ENCODE assay signal across 8 cellular contexts in the genomic region with DNA sequence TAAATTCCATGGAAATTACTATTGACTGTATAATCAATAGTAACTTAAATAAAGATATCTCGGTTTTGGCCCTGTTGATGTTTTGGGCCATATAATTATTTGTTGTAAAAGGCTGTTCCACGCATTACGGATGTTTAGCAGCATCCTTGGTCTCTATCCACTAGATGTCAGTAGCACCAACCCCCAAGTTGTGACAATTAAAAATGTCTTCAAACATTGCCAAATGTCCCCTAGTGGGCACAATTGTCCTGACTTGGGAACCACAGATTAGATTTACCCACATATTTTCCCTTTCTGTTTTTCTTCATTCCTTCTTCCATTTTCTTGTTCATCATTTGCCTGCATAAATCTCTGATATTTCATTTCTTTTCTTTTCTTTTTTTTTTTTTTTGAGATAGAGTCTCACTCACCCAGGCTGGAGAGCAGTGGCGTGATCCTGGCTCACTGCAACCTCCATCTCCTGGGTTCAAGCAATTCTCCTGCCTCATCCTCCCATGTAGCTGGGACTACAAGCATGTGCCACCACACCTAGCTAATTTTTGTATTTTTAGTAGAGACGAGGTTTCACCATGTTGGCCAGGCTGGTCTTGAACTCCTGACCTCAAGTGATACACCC. TPM values are rescaled to one million over a fixed set of nuclear protein-coding genes. Genes with fewer than 3 reads are reported as not detected.
DNase-seq lines count a peak whose midpoint lies in the region; TF ChIP-seq lines count a peak whose summit lies in the region.

No MANE protein-coding gene starts in this region.

- H3K36me3 ChIP-seq in OCI-LY1 (ENCODE audit: insufficient read depth, low read length): no peaks in the 10 kb centered on the region

- no peak overlapping the region for H2AFZ ChIP-seq in OCI-LY1 (ENCODE audit: low read length)

- no peaks in the 10 kb centered on the region for H3K79me2 ChIP-seq in OCI-LY1 (ENCODE audit: insufficient read depth, low read length)

- no peaks in the 10 kb centered on the region for H3F3A ChIP-seq in OCI-LY1 (ENCODE audit: insufficient read depth, low read length)

- no peak overlapping the region for H3K9ac ChIP-seq in OCI-LY1 (ENCODE audit: low read length)

- no peaks in the 10 kb centered on the region for H3K9me2 ChIP-seq in OCI-LY1 (ENCODE audit: low read depth, low read length)

- no peaks in the 10 kb centered on the region for H3K4me1 Mint-ChIP-seq in nephron progenitor cell

- no peaks in the 10 kb centered on the region for H4K20me1 ChIP-seq in OCI-LY1 (ENCODE audit: insufficient read depth, low read length)

- peaks cover 28% of the 10 kb centered on the region for H3K9me3 Mint-ChIP-seq in nephron progenitor cell

- peak; percentile 82 for DNase-seq in SIG-M5 treated with dmso at 0.1 percent for 504 hours (lab: John Stamatoyannopoulos, UW; ENCODE audit: unreplicated experiment)
- DNase-seq in SIG-M5 (lab: John Stamatoyannopoulos, UW): no peak
- peak; percentile 66 for DNase-seq in HCEC 1CT
- peak; percentile 53 for DNase-seq in dermis blood vessel endothelial cell
- DNase-seq in nephron progenitor cell: no peak
- DNase-seq in HK-2 (ENCODE audit: unreplicated experiment): no peak
- no peak for DNase-seq in islet precursor cell

- no peaks in the 10 kb centered on the region; the same call in 1 of the 2 replicates for H3K27me3 ChIP-seq in OCI-LY1 (ENCODE audit: insufficient read depth, low read length)

- peak; percentile 86 for TF ChIP-seq CTCF in OCI-LY1 (IDR thresholded peaks at IDR 0.05; ENCODE audit: low read length)
- TF ChIP-seq CTCF in nephron progenitor cell (IDR thresholded peaks at IDR 0.05): peak; percentile 55

- H3K4me3 ChIP-seq in OCI-LY1 (ENCODE audit: low read depth, low read length, poor library complexity, severe bottlenecking): no peak overlapping the region

- no peak overlapping the region for H3K4me2 ChIP-seq in OCI-LY1 (ENCODE audit: low read length)

- peaks cover 5% of the 10 kb centered on the region for H3K36me3 Mint-ChIP-seq in nephron progenitor cell (ENCODE audit: low read depth)

- H3K4me3 Mint-ChIP-seq in nephron progenitor cell: no peak overlapping the region

- no peaks in the 10 kb centered on the region for H3K9me3 ChIP-seq in OCI-LY1 (ENCODE audit: low read length)

- peaks cover 6% of the 10 kb centered on the region for H3K27me3 Mint-ChIP-seq in nephron progenitor cell (ENCODE audit: low read depth, poor library complexity)

- no peak overlapping the region for H3K27ac ChIP-seq in OCI-LY1 (ENCODE audit: low read depth, low read length, poor library complexity, severe bottlenecking)

- H3K27ac Mint-ChIP-seq in nephron progenitor cell: no peak overlapping the region

- no peaks in the 10 kb centered on the region for H3K4me1 ChIP-seq in OCI-LY1 (ENCODE audit: insufficient read depth, low read length, severe bottlenecking)

RNA-seq across cellular contexts. Expression of a gene that starts 13.6 kb away (rescaled TPM):
- not detected in 2 replicates for total RNA-seq in dermis blood vessel endothelial cell

RNA-seq across cellular contexts. Expression of a gene that starts 36.9 kb away (rescaled TPM):
- total RNA-seq in dermis blood vessel endothelial cell: not detected in 2 replicates

RNA-seq across cellular contexts. Expression of a gene that starts 38.4 kb away (rescaled TPM):
- total RNA-seq in dermis blood vessel endothelial cell: not detected in 2 replicates

RNA-seq across cellular contexts. Expression of a gene that starts 45.5 kb away (rescaled TPM):
- not detected in 2 replicates for total RNA-seq in dermis blood vessel endothelial cell

RNA-seq across cellular contexts. Expression of a gene that starts 53.4 kb away (rescaled TPM):
- not detected in 2 replicates for total RNA-seq in dermis blood vessel endothelial cell

Comparison
In these comparisons a context has a peak if more than half of its experiments do, and no peak if none do; other contexts are left out.
1. DNase-seq: peak in SIG-M5 treated with dmso at 0.1 percent for 504 hours (single experiment), HCEC 1CT (single experiment) and dermis blood vessel endothelial cell (single experiment); none in SIG-M5 (single experiment), nephron progenitor cell (single experiment), HK-2 (single experiment) and islet precursor cell (single experiment).